ENCODE assay signal across 12 cellular contexts in genomic region chr13:43058836-43059235, GRCh38.
DNase-seq lines count a peak whose midpoint lies in the region; ATAC-seq and TF ChIP-seq lines count a peak whose summit lies in the region.
"Had no signal": no experiment of that assay in that cellular context is flagged by ENCODE, and none has a peak within 500 bp of the region (broad histone marks: within the 10 kb centered on the region; RNA-seq: fewer than 3 reads in every experiment).

No MANE protein-coding gene starts in this region.

- no peak overlapping the region for H3K4me3 Mint-ChIP-seq in stimulated activated naive CD8-positive, alpha-beta T cell treated with anti-CD3 and anti-CD28 coated beads, Interleukin-15, Interleukin-2, amounts not matched to agents 100 ng/mL and 50 ng/mL, for 24 hours
- no peak overlapping the region for H3K4me3 Mint-ChIP-seq in stimulated activated naive CD8-positive, alpha-beta T cell treated with anti-CD3 and anti-CD28 coated beads, Interleukin-15, amount 100 ng/mL, for 72 hours
- H3K4me3 Mint-ChIP-seq in memory B cell, result peak overlapping the region; percentile 19

- peaks cover 22% of the 10 kb centered on the region for H3K4me1 Mint-ChIP-seq in stimulated activated naive CD8-positive, alpha-beta T cell treated with anti-CD3 and anti-CD28 coated beads, Interleukin-15, Interleukin-2, amounts not matched to agents 100 ng/mL and 50 ng/mL, for 24 hours (ENCODE audit: low read depth)
- H3K4me1 Mint-ChIP-seq in stimulated activated naive CD8-positive, alpha-beta T cell treated with anti-CD3 and anti-CD28 coated beads, Interleukin-15, amount 100 ng/mL, for 72 hours, result peaks cover 27% of the 10 kb centered on the region
- peaks cover 35% of the 10 kb centered on the region for H3K4me1 Mint-ChIP-seq in memory B cell

- ATAC-seq in stimulated activated naive CD8-positive, alpha-beta T cell treated with anti-CD3 and anti-CD28 coated beads, Interleukin-15, amount 100 ng/mL, for 72 hours, result no peak
- ATAC-seq in memory B cell (ENCODE audit: low read depth) (no peak), HG03095 (IDR thresholded peaks at IDR 0.05; ENCODE audit: unreplicated experiment) (no peak), GM21528 (IDR thresholded peaks at IDR 0.05; ENCODE audit: low FRiP score, unreplicated experiment) (no peak)
- ATAC-seq: body of pancreas had no signal

- DNase-seq in stimulated activated naive CD8-positive, alpha-beta T cell treated with anti-CD3 and anti-CD28 coated beads, Interleukin-15, amount 100 ng/mL, for 72 hours, result no peak
- DNase-seq in astrocyte of the spinal cord (ENCODE audit: low read depth, low spot score) (peak; percentile 79), memory B cell (ENCODE audit: low spot score in 2 of 2) (no peak), COLO668 (lab: John Stamatoyannopoulos, UW; ENCODE audit: unreplicated experiment) (no peak), globus pallidus (ENCODE audit: low spot score) (no peak)
- DNase-seq: activated CD8-positive, alpha-beta memory T cell treated with anti-CD3 and anti-CD28 coated beads, Interleukin-2, amount 50 U/mL, for 48 hours; body of pancreas; NCI-H2107 had no signal

- in situ Hi-C loops in astrocyte of the spinal cord (cut with HindIII; ENCODE audit: low sequenced_read_pairs), result no loop called here

- no peaks in the 10 kb centered on the region for H3K27me3 Mint-ChIP-seq in stimulated activated naive CD8-positive, alpha-beta T cell treated with anti-CD3 and anti-CD28 coated beads, Interleukin-15, Interleukin-2, amounts not matched to agents 100 ng/mL and 50 ng/mL, for 24 hours
- H3K27me3 Mint-ChIP-seq in stimulated activated naive CD8-positive, alpha-beta T cell treated with anti-CD3 and anti-CD28 coated beads, Interleukin-15, amount 100 ng/mL, for 72 hours, result no peaks in the 10 kb centered on the region
- no peaks in the 10 kb centered on the region for H3K27me3 Mint-ChIP-seq in memory B cell

- TF ChIP-seq CTCF in astrocyte of the spinal cord (IDR thresholded peaks at IDR 0.05; ENCODE audit: low read depth, low read length), result no peak

- peak overlapping the region; percentile 24 for H3K27ac Mint-ChIP-seq in stimulated activated naive CD8-positive, alpha-beta T cell treated with anti-CD3 and anti-CD28 coated beads, Interleukin-15, Interleukin-2, amounts not matched to agents 100 ng/mL and 50 ng/mL, for 24 hours
- H3K27ac Mint-ChIP-seq in stimulated activated naive CD8-positive, alpha-beta T cell treated with anti-CD3 and anti-CD28 coated beads, Interleukin-15, amount 100 ng/mL, for 72 hours, result peak overlapping the region in 1 of 2 donors; percentile 2
- H3K27ac Mint-ChIP-seq in memory B cell, result no peak overlapping the region

- H3K36me3 Mint-ChIP-seq in stimulated activated naive CD8-positive, alpha-beta T cell treated with anti-CD3 and anti-CD28 coated beads, Interleukin-15, Interleukin-2, amounts not matched to agents 100 ng/mL and 50 ng/mL, for 24 hours (ENCODE audit: low read depth), result peaks cover 10% of the 10 kb centered on the region
- peaks cover 17% of the 10 kb centered on the region for H3K36me3 Mint-ChIP-seq in memory B cell

- no peak overlapping the region for H3K4me3 ChIP-seq in astrocyte of the spinal cord (ENCODE audit: low read depth, low read length)
- H3K4me3 ChIP-seq: body of pancreas, tibial nerve had no signal

- H3K9me3 Mint-ChIP-seq in stimulated activated naive CD8-positive, alpha-beta T cell treated with anti-CD3 and anti-CD28 coated beads, Interleukin-15, Interleukin-2, amounts not matched to agents 100 ng/mL and 50 ng/mL, for 24 hours, result no peaks in the 10 kb centered on the region
- H3K9me3 Mint-ChIP-seq in stimulated activated naive CD8-positive, alpha-beta T cell treated with anti-CD3 and anti-CD28 coated beads, Interleukin-15, amount 100 ng/mL, for 72 hours, result no peaks in the 10 kb centered on the region
- H3K9me3 Mint-ChIP-seq in memory B cell, result no peaks in the 10 kb centered on the region
